34 cellular contexts compared by ENCODE assay signal in genomic region chr21:26754853-26755252, GRCh38.
"Had no signal": no experiment of that assay in that cellular context is flagged by ENCODE, and none has a peak within 500 bp of the region (broad histone marks: within the 10 kb centered on the region; RNA-seq: fewer than 3 reads in every experiment).

No MANE protein-coding gene starts in this region.

- DNase-seq: Karpas-422, Kasumi-1, KBM-7, KG1, MG63, MM.1S, MV-4-11, NCI-H1048, NCI-H1092, NCI-H1105, NCI-H1105 treated with DMSO at 0.1 percent for 48 hours, NCI-H1417, NCI-H1417 treated with DMSO at 0.1 percent for 48 hours, NCI-H1436, NCI-H1436 treated with DMSO at 0.1 percent for 48 hours, NCI-H146, NCI-H1694, NCI-H1694 treated with DMSO at 0.1 percent for 48 hours, NCI-H187, NCI-H187 treated with DMSO at 0.1 percent for 48 hours, NCI-H1930, NCI-H2029, NCI-H2029 treated with DMSO at 0.1 percent for 48 hours, NCI-H2081, NCI-H2081 treated with DMSO at 0.1 percent for 48 hours, NCI-H2107, NCI-H2171, NCI-H2171 treated with DMSO at 0.1 percent for 48 hours, NCI-H2227 treated with DMSO at 0.1 percent for 48 hours, NCI-H226, NCI-H345, NCI-H446, NCI-H446 treated with DMSO at 0.1 percent for 48 hours had no signal

- H3K9ac ChIP-seq: KMS-11 had no signal

- H3K4me2 ChIP-seq: KMS-11 had no signal

- H3K36me3 ChIP-seq: MG63 had no signal

- H3K27ac ChIP-seq: KMS-11 had no signal

- H3K4me3 ChIP-seq: MG63 had no signal
